Comparison of ENCODE assay signal across 9 cellular contexts in genomic region chr10:113681533-113682470, GRCh38. TPM values are rescaled to one million over a fixed set of nuclear protein-coding genes. Genes with fewer than 3 reads are reported as not detected.
DNase-seq lines count a peak whose midpoint lies in the region; ATAC-seq, FAIRE-seq and TF ChIP-seq lines count a peak whose summit lies in the region.
"Had no signal": no experiment of that assay in that cellular context is flagged by ENCODE, and none has a peak within 500 bp of the region (broad histone marks: within the 10 kb centered on the region; RNA-seq: fewer than 3 reads in every experiment).

No MANE protein-coding gene starts in this region.

- H3K27ac ChIP-seq in Peyer's patch: peak overlapping the region; percentile 85 to 100 (median 98)

- H3K4me3 Mint-ChIP-seq in memory B cell: peak overlapping the region; percentile 84

- no peaks in the 10 kb centered on the region for H3K9me3 ChIP-seq in Peyer's patch

- no peaks in the 10 kb centered on the region for H3K27me3 Mint-ChIP-seq in memory B cell

- peak overlapping the region in 1 of 4 donors; percentile 86 for H3K4me3 ChIP-seq in Peyer's patch

- ATAC-seq in GM18870 (IDR thresholded peaks at IDR 0.05; ENCODE audit: unreplicated experiment): peak; percentile 77
- peak; percentile 53 for ATAC-seq in HG02588 (IDR thresholded peaks at IDR 0.05; ENCODE audit: unreplicated experiment)
- peak; percentile 40 for ATAC-seq in memory B cell (ENCODE audit: low read depth)
- no peak for ATAC-seq in sciatic nerve

- H3K4me1 ChIP-seq in Peyer's patch: peaks cover 0 to 17% (median 7%) of the 10 kb centered on the region in 4 donors

- peaks cover 26% of the 10 kb centered on the region for H3K36me3 Mint-ChIP-seq in memory B cell

- intact Hi-C loops in sciatic nerve (cut with DNase I): no loop called here

- TF ChIP-seq POLR2A in Peyer's patch (IDR thresholded peaks at IDR 0.05): no peak

- FAIRE-seq in frontal cortex (lab: Jason Lieb, UNC): no peak

- no peaks in the 10 kb centered on the region for H3K36me3 ChIP-seq in Peyer's patch

- no peak for TF ChIP-seq CTCF in Peyer's patch (IDR thresholded peaks at IDR 0.05)

- no peak for DNase-seq in Peyer's patch
- DNase-seq in memory B cell (ENCODE audit: low spot score in 2 of 2): peak; percentile 20 to 37
- DNase-seq in activated gamma-delta T cell (lab: John Stamatoyannopoulos, UW): no peak
- no peak for DNase-seq in sciatic nerve (ENCODE audit: low spot score)
- no peak for DNase-seq in frontal cortex (ENCODE audit: low spot score in 2 of 2)
- no peak for DNase-seq in retina

- peaks cover 13% of the 10 kb centered on the region for H3K9me3 Mint-ChIP-seq in memory B cell

- peaks cover 39% of the 10 kb centered on the region for H3K4me1 Mint-ChIP-seq in memory B cell

- no peaks in the 10 kb centered on the region for H3K27me3 ChIP-seq in Peyer's patch

- H3K27ac Mint-ChIP-seq in memory B cell: peak overlapping the region; percentile 99

RNA-seq across cellular contexts. Expression of gene CASP7, which starts 2.1 kb away (rescaled TPM):
- total RNA-seq in Peyer's patch (100 to 1,000 TPM in 3 of 4 donors, 10 to 100 TPM in 1; 47.9 to 144 (median 103) TPM), sciatic nerve (18.3 TPM), frontal cortex (2.0 TPM)

RNA-seq across cellular contexts. Expression of gene NRAP, which starts 18.0 kb away (rescaled TPM):
- total RNA-seq in Peyer's patch (not detected), sciatic nerve (not detected), frontal cortex (not detected)
- total RNA-seq: kidney epithelial cell had no signal

Comparison
In these comparisons a context has a peak if more than half of its experiments do, and no peak if none do; other contexts are left out.
1. DNase-seq: peak in memory B cell (2 of 2); none in Peyer's patch (0 of 3), activated gamma-delta T cell (single experiment), sciatic nerve (single experiment), frontal cortex (0 of 2) and retina (single experiment).